In genomic region chr7:936131-937054, GRCh38 we compare ENCODE assay signal across 9 cellular contexts. TPM values are rescaled to one million over a fixed set of nuclear protein-coding genes. Genes with fewer than 3 reads are reported as not detected.
DNase-seq lines count a peak whose midpoint lies in the region; ATAC-seq lines count a peak whose summit lies in the region.
"Had no signal": no experiment of that assay in that cellular context is flagged by ENCODE, and none has a peak within 500 bp of the region (broad histone marks: within the 10 kb centered on the region; RNA-seq: fewer than 3 reads in every experiment).

No MANE protein-coding gene starts in this region.

- ATAC-seq in GM21786 (IDR thresholded peaks at IDR 0.05; ENCODE audit: unreplicated experiment) = peak; percentile 86
- peak; percentile 88 for ATAC-seq in activated naive CD8-positive, alpha-beta T cell treated with anti-CD3 and anti-CD28 coated beads, Interleukin-2, amount 50 U/mL, for 24 hours
- peak; percentile 81 to 82 for ATAC-seq in stimulated activated naive B cell treated with anti-CD40 and anti-IgM and Interleukin-4, amounts not matched to agents 10 μg/mL and 1 μg/mL and 100 μg/mL, for 72 hours (replicated peaks)

- no peaks in the 10 kb centered on the region for H3K36me3 ChIP-seq in Karpas-422 (ENCODE audit: insufficient read depth, low read length)

- peaks cover 3% of the 10 kb centered on the region; the same call in 1 of the 2 replicates for H3K9me3 ChIP-seq in Karpas-422 (ENCODE audit: low read length)

- H3K9ac ChIP-seq in Karpas-422 (ENCODE audit: low read length) = no peak overlapping the region

- no peak overlapping the region for H3K4me2 ChIP-seq in Karpas-422 (ENCODE audit: low read depth, low read length, poor library complexity, severe bottlenecking)

- no peak overlapping the region for H3K27ac ChIP-seq in Karpas-422 (ENCODE audit: low read length)
- H3K27ac ChIP-seq: C4-2B had no signal

- H3K4me1 ChIP-seq in Karpas-422 (ENCODE audit: low read length) = no peaks in the 10 kb centered on the region; the same call in 1 of the 2 replicates

- peak overlapping the region; percentile 46 for H3K27ac Mint-ChIP-seq in activated CD4-positive, alpha-beta T cell treated with anti-CD3 and anti-CD28 coated beads, Interleukin-2, amount 10 ng/mL, durations not matched to agents 7 days and 5 days
- peak overlapping the region; percentile 92 for H3K27ac Mint-ChIP-seq in activated naive CD8-positive, alpha-beta T cell treated with anti-CD3 and anti-CD28 coated beads, Interleukin-2, amount 50 U/mL, for 24 hours
- H3K27ac Mint-ChIP-seq in stimulated activated naive B cell treated with anti-CD40 and anti-IgM and Interleukin-4, amounts not matched to agents 10 μg/mL and 1 μg/mL and 100 μg/mL, for 72 hours = peak overlapping the region; percentile 77

- no peaks in the 10 kb centered on the region for H3K79me2 ChIP-seq in Karpas-422 (ENCODE audit: low read length)

- peaks cover 13% of the 10 kb centered on the region for H3K9me3 Mint-ChIP-seq in activated CD4-positive, alpha-beta T cell treated with anti-CD3 and anti-CD28 coated beads, Interleukin-2, amount 10 ng/mL, durations not matched to agents 7 days and 5 days
- peaks cover 15% of the 10 kb centered on the region for H3K9me3 Mint-ChIP-seq in activated naive CD8-positive, alpha-beta T cell treated with anti-CD3 and anti-CD28 coated beads, Interleukin-2, amount 50 U/mL, for 24 hours
- peaks cover 8 to 16% of the 10 kb centered on the region in 2 donors for H3K9me3 Mint-ChIP-seq in stimulated activated naive B cell treated with anti-CD40 and anti-IgM and Interleukin-4, amounts not matched to agents 10 μg/mL and 1 μg/mL and 100 μg/mL, for 72 hours

- no peak overlapping the region for H3K4me3 Mint-ChIP-seq in activated CD4-positive, alpha-beta T cell treated with anti-CD3 and anti-CD28 coated beads, Interleukin-2, amount 10 ng/mL, durations not matched to agents 7 days and 5 days
- peak overlapping the region; percentile 49 for H3K4me3 Mint-ChIP-seq in activated naive CD8-positive, alpha-beta T cell treated with anti-CD3 and anti-CD28 coated beads, Interleukin-2, amount 50 U/mL, for 24 hours
- peak overlapping the region; percentile 27 to 31 for H3K4me3 Mint-ChIP-seq in stimulated activated naive B cell treated with anti-CD40 and anti-IgM and Interleukin-4, amounts not matched to agents 10 μg/mL and 1 μg/mL and 100 μg/mL, for 72 hours

- H3K4me1 Mint-ChIP-seq in activated CD4-positive, alpha-beta T cell treated with anti-CD3 and anti-CD28 coated beads, Interleukin-2, amount 10 ng/mL, durations not matched to agents 7 days and 5 days = peaks cover 13% of the 10 kb centered on the region
- H3K4me1 Mint-ChIP-seq in activated naive CD8-positive, alpha-beta T cell treated with anti-CD3 and anti-CD28 coated beads, Interleukin-2, amount 50 U/mL, for 24 hours = peaks cover 41% of the 10 kb centered on the region
- peaks cover 21 to 41% of the 10 kb centered on the region in 2 donors for H3K4me1 Mint-ChIP-seq in stimulated activated naive B cell treated with anti-CD40 and anti-IgM and Interleukin-4, amounts not matched to agents 10 μg/mL and 1 μg/mL and 100 μg/mL, for 72 hours

- CTCF ChIA-PET in activated CD4-positive, alpha-beta T cell treated with anti-CD3 and anti-CD28 coated beads, Interleukin-2, amount 10 ng/mL, durations not matched to agents 7 days and 5 days (lab: Charles Lee) = no interaction called here

- H2AFZ ChIP-seq in Karpas-422 (ENCODE audit: low read length) = no peak overlapping the region

- peaks cover 3% of the 10 kb centered on the region; the same call in 1 of the 2 replicates for H3K27me3 ChIP-seq in Karpas-422 (ENCODE audit: low read length)

- POLR2A ChIA-PET in activated CD4-positive, alpha-beta T cell treated with anti-CD3 and anti-CD28 coated beads, Interleukin-2, amount 10 ng/mL, durations not matched to agents 7 days and 5 days (lab: Charles Lee) = no interaction called here

- H3K27me3 Mint-ChIP-seq in activated CD4-positive, alpha-beta T cell treated with anti-CD3 and anti-CD28 coated beads, Interleukin-2, amount 10 ng/mL, durations not matched to agents 7 days and 5 days = peaks cover 12% of the 10 kb centered on the region
- H3K27me3 Mint-ChIP-seq in activated naive CD8-positive, alpha-beta T cell treated with anti-CD3 and anti-CD28 coated beads, Interleukin-2, amount 50 U/mL, for 24 hours = no peaks in the 10 kb centered on the region
- H3K27me3 Mint-ChIP-seq in stimulated activated naive B cell treated with anti-CD40 and anti-IgM and Interleukin-4, amounts not matched to agents 10 μg/mL and 1 μg/mL and 100 μg/mL, for 72 hours = no peaks in the 10 kb centered on the region

- H4K20me1 ChIP-seq in Karpas-422 (ENCODE audit: insufficient read depth, low read depth, low read length) = no peaks in the 10 kb centered on the region

- no peak overlapping the region for H3K4me3 ChIP-seq in Karpas-422 (ENCODE audit: low read length)

- DNase-seq in activated CD4-positive, alpha-beta T cell treated with anti-CD3 and anti-CD28 coated beads, Interleukin-2, amount 10 ng/mL, durations not matched to agents 7 days and 5 days = no peak
- no peak for DNase-seq in activated CD4-positive, alpha-beta T cell treated with anti-CD3 and anti-CD28 coated beads for 4 hours
- DNase-seq in Karpas-422 (peak; percentile 52), HT-29 (ENCODE audit: low spot score) (no peak), NCI-H524 (lab: John Stamatoyannopoulos, UW) (no peak)
- DNase-seq in activated naive CD8-positive, alpha-beta T cell treated with anti-CD3 and anti-CD28 coated beads, Interleukin-2, amount 50 U/mL, for 24 hours = peak; percentile 67
- peak; percentile 54 for DNase-seq in stimulated activated naive B cell treated with anti-CD40 and anti-IgM and Interleukin-4, amounts not matched to agents 10 μg/mL and 1 μg/mL and 100 μg/mL, for 72 hours

- no peaks in the 10 kb centered on the region for H3K9me2 ChIP-seq in Karpas-422 (replicated peaks; ENCODE audit: insufficient read depth, low read length)

- peaks cover 2% of the 10 kb centered on the region for H3K36me3 Mint-ChIP-seq in activated CD4-positive, alpha-beta T cell treated with anti-CD3 and anti-CD28 coated beads, Interleukin-2, amount 10 ng/mL, durations not matched to agents 7 days and 5 days (ENCODE audit: low read depth)
- H3K36me3 Mint-ChIP-seq in activated naive CD8-positive, alpha-beta T cell treated with anti-CD3 and anti-CD28 coated beads, Interleukin-2, amount 50 U/mL, for 24 hours (ENCODE audit: low read depth) = peaks cover 28% of the 10 kb centered on the region
- H3K36me3 Mint-ChIP-seq in stimulated activated naive B cell treated with anti-CD40 and anti-IgM and Interleukin-4, amounts not matched to agents 10 μg/mL and 1 μg/mL and 100 μg/mL, for 72 hours = peaks cover 37 to 51% of the 10 kb centered on the region in 2 donors

RNA-seq across cellular contexts. Expression of gene ADAP1, which starts 18.1 kb away (rescaled TPM):
- 10 to 100 TPM; 12.4 to 13.5 TPM for total RNA-seq in activated CD4-positive, alpha-beta T cell treated with anti-CD3 and anti-CD28 coated beads, Interleukin-2, amount 10 ng/mL, durations not matched to agents 7 days and 5 days
- total RNA-seq in Karpas-422 (2014; rRNA removed; shearing (Covaris generic); ENCODE audit: low replicate concordance) = not detected in 2 replicates
- 535 and 538 TPM in 2 replicates for total RNA-seq in HT-29 (2014; rRNA removed; shearing (Covaris generic))

RNA-seq across cellular contexts. Expression of gene COX19, which starts 39.0 kb away (rescaled TPM):
- 10 to 100 TPM; 18.2 to 20.1 TPM for total RNA-seq in activated CD4-positive, alpha-beta T cell treated with anti-CD3 and anti-CD28 coated beads, Interleukin-2, amount 10 ng/mL, durations not matched to agents 7 days and 5 days
- total RNA-seq in Karpas-422 (2014; rRNA removed; shearing (Covaris generic); ENCODE audit: low replicate concordance) = 14.5 and 20.5 TPM in 2 replicates
- 15.2 and 21.6 TPM in 2 replicates for total RNA-seq in HT-29 (2014; rRNA removed; shearing (Covaris generic))

RNA-seq across cellular contexts. Expression of gene CYP2W1, which starts 46.6 kb away (rescaled TPM):
- total RNA-seq in activated CD4-positive, alpha-beta T cell treated with anti-CD3 and anti-CD28 coated beads, Interleukin-2, amount 10 ng/mL, durations not matched to agents 7 days and 5 days = not detected
- total RNA-seq in Karpas-422 (2014; rRNA removed; shearing (Covaris generic); ENCODE audit: low replicate concordance) = not detected in 2 replicates
- 1.9 and 3.7 TPM in 2 replicates for total RNA-seq in HT-29 (2014; rRNA removed; shearing (Covaris generic))

Comparison
In these comparisons a context has a peak if more than half of its experiments do, and no peak if none do; other contexts are left out.
1. DNase-seq: peak in Karpas-422 (single experiment), activated naive CD8-positive, alpha-beta T cell treated with anti-CD3 and anti-CD28 coated beads, Interleukin-2, amount 50 U/mL, for 24 hours (single experiment) and stimulated activated naive B cell treated with anti-CD40 and anti-IgM and Interleukin-4, amounts not matched to agents 10 μg/mL and 1 μg/mL and 100 μg/mL, for 72 hours (single experiment); none in activated CD4-positive, alpha-beta T cell treated with anti-CD3 and anti-CD28 coated beads, Interleukin-2, amount 10 ng/mL, durations not matched to agents 7 days and 5 days (single experiment), activated CD4-positive, alpha-beta T cell treated with anti-CD3 and anti-CD28 coated beads for 4 hours (0 of 2), HT-29 (single experiment) and NCI-H524 (0 of 2).
2. RNA of gene ADAP1, which starts 18.1 kb away (total RNA-seq): 535 to 538 TPM in HT-29; 12.4 to 13.5 TPM in activated CD4-positive, alpha-beta T cell treated with anti-CD3 and anti-CD28 coated beads, Interleukin-2, amount 10 ng/mL, durations not matched to agents 7 days and 5 days and not detected in Karpas-422; every median in the first group is over 10 times any median in the second.
3. Peak in every context shown above with its lines, with median percentiles within 50 percentile points of each other: H3K27ac Mint-ChIP-seq and ATAC-seq.